ENCODE assay signal across 18 cellular contexts in genomic region chr2:156458229-156458584, GRCh38.
"Had no signal": no experiment of that assay in that cellular context is flagged by ENCODE, and none has a peak within 500 bp of the region (broad histone marks: within the 10 kb centered on the region; RNA-seq: fewer than 3 reads in every experiment).

No MANE protein-coding gene starts in this region.

- H3K27ac ChIP-seq: adrenal gland, prostate gland, right lobe of liver had no signal

- ATAC-seq: activated T-helper 17 cell treated with anti-CD3 and anti-CD28 coated beads, Interleukin-2, amount 50 U/mL, for 72 hours; SK-N-SH treated with all-trans-retinoic acid at 6 μM for 48 hours; stimulated activated naive CD8-positive, alpha-beta T cell treated with anti-CD3 and anti-CD28 coated beads, Interleukin-15, Interleukin-2, amounts not matched to agents 100 U/mL and 50 U/mL, for 24 hours had no signal

- H3K4me3 ChIP-seq: adrenal gland, prostate gland, right lobe of liver, smooth muscle cell had no signal

- H3K9me3 ChIP-seq: adrenal gland, prostate gland, right lobe of liver had no signal

- H3K4me1 Mint-ChIP-seq: activated naive CD4-positive, alpha-beta T cell treated with anti-CD3 and anti-CD28 coated beads, Interleukin-2, amount 10 ng/mL, durations not matched to agents 7 days and 5 days; nephron had no signal

- H3K9me3 Mint-ChIP-seq: activated T-helper 17 cell treated with anti-CD3 and anti-CD28 coated beads, Interleukin-2, amount 50 U/mL, for 72 hours had no signal

- H3K36me3 Mint-ChIP-seq: activated naive CD4-positive, alpha-beta T cell treated with anti-CD3 and anti-CD28 coated beads, Interleukin-2, amount 10 ng/mL, durations not matched to agents 7 days and 5 days had no signal

- H3K4me3 Mint-ChIP-seq: activated naive CD4-positive, alpha-beta T cell treated with anti-CD3 and anti-CD28 coated beads, Interleukin-2, amount 10 ng/mL, durations not matched to agents 7 days and 5 days; activated T-helper 17 cell treated with anti-CD3 and anti-CD28 coated beads, Interleukin-2, amount 50 U/mL, for 72 hours; nephron had no signal

- H3K36me3 ChIP-seq: adrenal gland, prostate gland, right lobe of liver had no signal

- H3K4me1 ChIP-seq: prostate gland had no signal

- H3K27me3 Mint-ChIP-seq: activated naive CD4-positive, alpha-beta T cell treated with anti-CD3 and anti-CD28 coated beads, Interleukin-2, amount 10 ng/mL, durations not matched to agents 7 days and 5 days; activated T-helper 17 cell treated with anti-CD3 and anti-CD28 coated beads, Interleukin-2, amount 50 U/mL, for 72 hours had no signal

- DNase-seq: activated CD4-positive, alpha-beta T cell treated with anti-CD3 and anti-CD28 coated beads for 1 hour; activated CD4-positive, alpha-beta T cell treated with anti-CD3 and anti-CD28 coated beads, Interleukin-2, amount 50 U/mL, for 4 hours; activated naive CD4-positive, alpha-beta T cell treated with anti-CD3 and anti-CD28 coated beads, Interleukin-2, amount 10 ng/mL, durations not matched to agents 7 days and 5 days; activated T-cell treated with anti-CD3 and anti-CD28 coated beads for 4 hours; adrenal gland; effector CD4-positive, alpha-beta T cell; occipital lobe; right lobe of liver; stimulated activated CD4-positive, alpha-beta T cell treated with anti-CD3 and anti-CD28 coated beads, Interleukin-4, amount 100 ng/mL, for 4 hours; stimulated activated CD8-positive, alpha-beta memory T cell treated with anti-CD3 and anti-CD28 coated beads, Interleukin-4, amount 100 ng/mL, for 48 hours; stimulated activated naive CD8-positive, alpha-beta T cell treated with anti-CD3 and anti-CD28 coated beads, Interleukin-15, Interleukin-2, amounts not matched to agents 100 U/mL and 50 U/mL, for 24 hours; T-helper 1 cell; T1000 had no signal

- H3K27me3 ChIP-seq: adrenal gland, right lobe of liver had no signal

- H3K4me2 ChIP-seq: smooth muscle cell had no signal
